Comparison of ENCODE assay signal across 1 cellular context in genomic region chr19:54186934-54187381, GRCh38.
TF ChIP-seq lines count a peak whose summit lies in the region.

No MANE protein-coding gene starts in this region.

TF ChIP-seq in A549, 52 proteins besides CTCF, POLR2A, EP300 and RAD21 (continued from another document):
- TF ChIP-seq, protein P1, sequence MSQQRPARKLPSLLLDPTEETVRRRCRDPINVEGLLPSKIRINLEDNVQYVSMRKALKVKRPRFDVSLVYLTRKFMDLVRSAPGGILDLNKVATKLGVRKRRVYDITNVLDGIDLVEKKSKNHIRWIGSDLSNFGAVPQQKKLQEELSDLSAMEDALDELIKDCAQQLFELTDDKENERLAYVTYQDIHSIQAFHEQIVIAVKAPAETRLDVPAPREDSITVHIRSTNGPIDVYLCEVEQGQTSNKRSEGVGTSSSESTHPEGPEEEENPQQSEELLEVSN (IDR thresholded peaks at IDR 0.05; ENCODE audit: borderline replicate concordance, low read depth): no peak
- TF ChIP-seq ZC3H11A (IDR thresholded peaks at IDR 0.05) (no peak), HOXB5 (CRISPR knock-in tag; IDR thresholded peaks at IDR 0.05) (no peak), NR3C1 (IDR thresholded peaks at IDR 0.05) (no peak), MAZ (IDR thresholded peaks at IDR 0.05; ENCODE audit: borderline replicate concordance, low read depth, low read length) (no peak)
- TF ChIP-seq, protein P2, sequence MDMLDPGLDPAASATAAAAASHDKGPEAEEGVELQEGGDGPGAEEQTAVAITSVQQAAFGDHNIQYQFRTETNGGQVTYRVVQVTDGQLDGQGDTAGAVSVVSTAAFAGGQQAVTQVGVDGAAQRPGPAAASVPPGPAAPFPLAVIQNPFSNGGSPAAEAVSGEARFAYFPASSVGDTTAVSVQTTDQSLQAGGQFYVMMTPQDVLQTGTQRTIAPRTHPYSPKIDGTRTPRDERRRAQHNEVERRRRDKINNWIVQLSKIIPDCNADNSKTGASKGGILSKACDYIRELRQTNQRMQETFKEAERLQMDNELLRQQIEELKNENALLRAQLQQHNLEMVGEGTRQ (IDR thresholded peaks at IDR 0.05): no peak
